ENCODE assay signal across 8 cellular contexts in the genomic region with DNA sequence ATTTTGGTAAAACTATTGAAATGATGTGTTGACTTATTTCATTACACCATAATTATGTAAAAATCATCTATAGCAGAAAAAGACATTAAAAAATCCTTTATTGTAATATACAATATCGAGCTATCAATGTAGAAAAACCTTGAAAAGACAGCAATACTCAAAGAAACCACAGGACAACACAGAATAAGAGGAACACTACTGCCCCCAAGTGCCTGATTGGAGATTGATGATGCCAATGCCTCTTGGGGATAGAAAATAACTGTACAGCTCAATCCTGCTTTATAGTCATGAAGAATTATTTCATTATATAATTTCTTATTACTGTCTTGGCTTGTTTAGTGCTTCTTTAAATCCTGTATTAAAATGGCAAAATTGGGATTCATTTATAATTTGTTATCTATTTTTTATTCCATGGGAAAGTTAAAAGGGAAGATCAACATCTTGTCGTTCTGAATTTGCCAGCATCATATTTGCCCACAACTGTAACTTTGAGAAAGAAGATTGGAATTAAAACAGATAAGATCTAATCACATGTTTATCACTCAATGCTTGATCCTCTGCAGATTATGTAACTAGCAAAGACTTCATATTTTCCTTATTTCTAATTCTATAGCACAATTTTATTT.
A peak's percentile ranks its signal among the peaks of the same experiment; 100 is the strongest.
DNase-seq lines count a peak whose midpoint lies in the region; ATAC-seq and TF ChIP-seq lines count a peak whose summit lies in the region.

No MANE protein-coding gene starts in this region.

- no peak overlapping the region for H2BK5ac ChIP-seq in neuronal stem cell (ENCODE audit: low read length)

- no peak overlapping the region for H2AK5ac ChIP-seq in neuronal stem cell (ENCODE audit: low read depth, low read length)

- H3K4me1 ChIP-seq in mammary epithelial cell (ENCODE audit: insufficient read depth, low read length) (no peaks in the 10 kb centered on the region), neuronal stem cell (ENCODE audit: control insufficient read depth in 2 of 2, insufficient read depth in 1 of 2, low read depth in 1 of 2, low read length in 2 of 2) (no peaks in the 10 kb centered on the region)

- dilution Hi-C loops in mammary epithelial cell (cut with HindIII; ENCODE audit: low sequenced_read_pairs), result no loop called here

- H3K36me3 ChIP-seq in mammary epithelial cell (ENCODE audit: insufficient read depth, low read length), result no peaks in the 10 kb centered on the region
- H3K36me3 ChIP-seq in neuronal stem cell (replicated peaks in 1 of 2; ENCODE audit: control insufficient read depth in 2 of 2, insufficient read depth in 2 of 2, low read length in 2 of 2), result no peaks in the 10 kb centered on the region

- H4K20me1 ChIP-seq in mammary epithelial cell (ENCODE audit: insufficient read depth, low read length), result no peaks in the 10 kb centered on the region

- ATAC-seq in GM21360 (IDR thresholded peaks at IDR 0.05; ENCODE audit: unreplicated experiment), result no peak

- peaks cover 6% of the 10 kb centered on the region for H3K9me3 ChIP-seq in mammary epithelial cell (replicated peaks; ENCODE audit: insufficient read depth, low read length)
- peaks cover 0 to 3% of the 10 kb centered on the region in 2 donors for H3K9me3 ChIP-seq in neuronal stem cell (replicated peaks in 1 of 2; ENCODE audit: control insufficient read depth in 2 of 2, insufficient read depth in 1 of 2, low read depth in 1 of 2, low read length in 2 of 2)

- no peak overlapping the region for H4K91ac ChIP-seq in neuronal stem cell (ENCODE audit: low read depth, low read length, poor library complexity)

- DNase-seq in G401 (ENCODE audit: low spot score), result peak; percentile 76
- DNase-seq in HS-5 (ENCODE audit: low read depth), result peak; percentile 40
- DNase-seq in NCI-H774 (lab: John Stamatoyannopoulos, UW), result peak; percentile 55
- DNase-seq in mammary epithelial cell, result peak; percentile 2
- DNase-seq in neuronal stem cell (ENCODE audit: low spot score), result peak; percentile 44
- no peak for DNase-seq in activated naive CD4-positive, alpha-beta T cell (lab: John Stamatoyannopoulos, UW)
- DNase-seq in T-helper 1 cell, result no peak

- 17% methylated on average over 2 of the region's 2 CpGs for WGBS in mammary epithelial cell (ENCODE audit: low coverage, missing lambda C conversion rate)
- WGBS in neuronal stem cell (ENCODE audit: extremely low coverage in 2 of 2, insufficient read length in 2 of 2, insufficient replicate concordance in 1 of 2), 2 donors, result no CpG with 5 or more reads among the region's 2 CpGs

- CTCF ChIA-PET in mammary epithelial cell (lab: Charles Lee; ENCODE audit: low non-redundant PET), result no interaction called here

- H3K23ac ChIP-seq in neuronal stem cell (ENCODE audit: low read depth, low read length, poor library complexity), result no peak overlapping the region

- no peak overlapping the region for H3K4ac ChIP-seq in neuronal stem cell (ENCODE audit: low read length)

- no peak overlapping the region for H2BK12ac ChIP-seq in neuronal stem cell (ENCODE audit: low read length)

- H3K4me3 ChIP-seq in mammary epithelial cell (replicated peaks in 1 of 3; ENCODE audit: insufficient read depth in 1 of 3, low read depth in 2 of 3, low read length in 3 of 3), result no peak overlapping the region
- no peak overlapping the region for H3K4me3 ChIP-seq in neuronal stem cell (ENCODE audit: low read length in 2 of 2)

- H3K4me2 ChIP-seq in mammary epithelial cell (ENCODE audit: insufficient read depth, low read depth, low read length) (no peak overlapping the region), neuronal stem cell (ENCODE audit: insufficient read depth, low read length, poor library complexity, severe bottlenecking) (no peak overlapping the region)

- peak; percentile 36 to 39 for TF ChIP-seq CTCF in mammary epithelial cell (conservative IDR thresholded peaks at IDR 0.05 in 1 of 2, IDR thresholded peaks at IDR 0.05 in 1 of 2; ENCODE audit: extremely low read depth in 1 of 2, insufficient read depth in 1 of 2, low read depth in 1 of 2, low read length in 2 of 2)

- H3K9ac ChIP-seq in mammary epithelial cell (ENCODE audit: insufficient read depth, low read length) (no peak overlapping the region), neuronal stem cell (ENCODE audit: low read depth, low read length, poor library complexity) (no peak overlapping the region)

- no peak overlapping the region for H4K8ac ChIP-seq in neuronal stem cell (ENCODE audit: low read depth, low read length)

- H3K79me2 ChIP-seq in mammary epithelial cell (ENCODE audit: insufficient read depth, low read length), result no peaks in the 10 kb centered on the region

- H2BK15ac ChIP-seq in neuronal stem cell (ENCODE audit: low read length), result no peak overlapping the region

- no peaks in the 10 kb centered on the region for H3K79me1 ChIP-seq in neuronal stem cell (ENCODE audit: low read depth, low read length)

- no TSS peak for BruUV-seq in mammary epithelial cell (replicated peaks; lab: Mats Ljungman, UMichigan)

- no peak overlapping the region for H3K18ac ChIP-seq in neuronal stem cell (ENCODE audit: low read length)

- intact Hi-C loops in mammary epithelial cell (cut with micrococcal nuclease), result no loop called here

- no peak overlapping the region for H3K14ac ChIP-seq in neuronal stem cell (ENCODE audit: low read length)

- H3K27me3 ChIP-seq in mammary epithelial cell (ENCODE audit: insufficient read depth, low read length) (no peaks in the 10 kb centered on the region), neuronal stem cell (ENCODE audit: control insufficient read depth in 3 of 3, insufficient read depth in 3 of 3, low read depth in 1 of 3, low read length in 3 of 3) (no peaks in the 10 kb centered on the region)

- H3K27ac ChIP-seq in mammary epithelial cell (ENCODE audit: insufficient read depth, low read depth, low read length), result no peak overlapping the region
- no peak overlapping the region for H3K27ac ChIP-seq in neuronal stem cell (replicated peaks; ENCODE audit: low read length)

- in situ Hi-C loops in G401 (cut with HindIII; ENCODE audit: low sequenced_read_pairs) (no loop called here), mammary epithelial cell (cut with MboI; ENCODE audit: low sequenced_read_pairs in 2 of 2) (no loop called here)

- no peak overlapping the region for H2BK120ac ChIP-seq in neuronal stem cell (ENCODE audit: low read depth, low read length)

- H2AFZ ChIP-seq in mammary epithelial cell (ENCODE audit: low read depth, low read length) (no peak overlapping the region), neuronal stem cell (ENCODE audit: low read length) (no peak overlapping the region)

Comparison
In these comparisons a context has a peak if more than half of its experiments do, and no peak if none do; other contexts are left out.
1. DNase-seq: peak in G401 (single experiment), HS-5 (single experiment), NCI-H774 (single experiment), mammary epithelial cell (single experiment) and neuronal stem cell (single experiment); none in activated naive CD4-positive, alpha-beta T cell (0 of 4) and T-helper 1 cell (0 of 5).